In the genomic region with DNA sequence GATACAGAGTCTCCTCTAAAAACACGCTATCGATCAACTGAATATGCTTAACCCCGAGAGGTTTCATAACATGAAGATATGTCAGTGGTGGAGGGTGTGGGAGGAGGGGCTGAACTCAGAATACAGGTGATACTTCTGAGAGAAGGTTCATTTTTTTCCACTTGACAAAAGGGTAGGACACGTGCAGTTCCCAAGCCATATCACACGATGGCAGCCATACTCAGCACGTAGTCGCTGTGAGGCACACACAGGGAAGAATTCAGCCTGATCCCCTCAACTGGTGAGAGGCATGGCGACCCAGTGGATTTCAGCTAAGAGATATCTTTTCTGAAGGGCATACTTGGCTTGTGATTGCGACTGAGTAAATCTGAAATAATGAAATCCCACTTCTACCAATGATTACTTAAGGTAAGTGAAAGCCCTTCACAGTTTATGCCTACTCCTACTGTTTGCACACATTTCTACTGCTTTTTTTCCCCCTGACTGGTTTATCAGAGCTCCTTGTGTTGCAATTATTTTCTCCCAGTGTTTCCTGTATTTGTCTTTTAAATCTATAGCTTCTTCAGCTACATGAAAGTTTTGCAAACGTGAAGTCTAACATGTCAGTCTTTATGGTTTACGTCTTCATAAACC, we compare ENCODE assay signal across 1 cellular context.
TF ChIP-seq lines count a peak whose summit lies in the region.

No MANE protein-coding gene starts in this region.

TF ChIP-seq in HepG2, 621 proteins besides CTCF, POLR2A, EP300 and RAD21 (continued from another document):
- TF ChIP-seq, protein P1, sequence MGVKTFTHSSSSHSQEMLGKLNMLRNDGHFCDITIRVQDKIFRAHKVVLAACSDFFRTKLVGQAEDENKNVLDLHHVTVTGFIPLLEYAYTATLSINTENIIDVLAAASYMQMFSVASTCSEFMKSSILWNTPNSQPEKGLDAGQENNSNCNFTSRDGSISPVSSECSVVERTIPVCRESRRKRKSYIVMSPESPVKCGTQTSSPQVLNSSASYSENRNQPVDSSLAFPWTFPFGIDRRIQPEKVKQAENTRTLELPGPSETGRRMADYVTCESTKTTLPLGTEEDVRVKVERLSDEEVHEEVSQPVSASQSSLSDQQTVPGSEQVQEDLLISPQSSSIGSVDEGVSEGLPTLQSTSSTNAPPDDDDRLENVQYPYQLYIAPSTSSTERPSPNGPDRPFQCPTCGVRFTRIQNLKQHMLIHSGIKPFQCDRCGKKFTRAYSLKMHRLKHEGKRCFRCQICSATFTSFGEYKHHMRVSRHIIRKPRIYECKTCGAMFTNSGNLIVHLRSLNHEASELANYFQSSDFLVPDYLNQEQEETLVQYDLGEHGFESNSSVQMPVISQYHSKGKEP (CRISPR knock-in tag; IDR thresholded peaks at IDR 0.05): no peak
- TF ChIP-seq ZNF24 (IDR thresholded peaks at IDR 0.05) (no peak), KLF6 (CRISPR knock-in tag; IDR thresholded peaks at IDR 0.05) (0 out of 2 replicates have a peak, but pooled peaks have one; percentile 26), MEIS1 (CRISPR knock-in tag; IDR thresholded peaks at IDR 0.05; ENCODE audit: borderline replicate concordance) (no peak), ZNF331 (CRISPR knock-in tag; IDR thresholded peaks at IDR 0.05) (0 out of 2 replicates have a peak, but pooled peaks have one; percentile 39), CCAR2 (optimal IDR thresholded peaks at IDR 0.05; ENCODE audit: low read depth, low read length) (no peak)
- TF ChIP-seq, protein P2, sequence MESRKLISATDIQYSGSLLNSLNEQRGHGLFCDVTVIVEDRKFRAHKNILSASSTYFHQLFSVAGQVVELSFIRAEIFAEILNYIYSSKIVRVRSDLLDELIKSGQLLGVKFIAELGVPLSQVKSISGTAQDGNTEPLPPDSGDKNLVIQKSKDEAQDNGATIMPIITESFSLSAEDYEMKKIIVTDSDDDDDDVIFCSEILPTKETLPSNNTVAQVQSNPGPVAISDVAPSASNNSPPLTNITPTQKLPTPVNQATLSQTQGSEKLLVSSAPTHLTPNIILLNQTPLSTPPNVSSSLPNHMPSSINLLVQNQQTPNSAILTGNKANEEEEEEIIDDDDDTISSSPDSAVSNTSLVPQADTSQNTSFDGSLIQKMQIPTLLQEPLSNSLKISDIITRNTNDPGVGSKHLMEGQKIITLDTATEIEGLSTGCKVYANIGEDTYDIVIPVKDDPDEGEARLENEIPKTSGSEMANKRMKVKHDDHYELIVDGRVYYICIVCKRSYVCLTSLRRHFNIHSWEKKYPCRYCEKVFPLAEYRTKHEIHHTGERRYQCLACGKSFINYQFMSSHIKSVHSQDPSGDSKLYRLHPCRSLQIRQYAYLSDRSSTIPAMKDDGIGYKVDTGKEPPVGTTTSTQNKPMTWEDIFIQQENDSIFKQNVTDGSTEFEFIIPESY (CRISPR knock-in tag; IDR thresholded peaks at IDR 0.05): no peak
